21 cellular contexts compared by ENCODE assay signal in genomic region chr2:65608966-65609365, GRCh38.
DNase-seq lines count a peak whose midpoint lies in the region; ATAC-seq, FAIRE-seq and TF ChIP-seq lines count a peak whose summit lies in the region.
"Had no signal": no experiment of that assay in that cellular context is flagged by ENCODE, and none has a peak within 500 bp of the region (broad histone marks: within the 10 kb centered on the region; RNA-seq: fewer than 3 reads in every experiment).

No MANE protein-coding gene starts in this region.

- WGBS in SK-N-SH (ENCODE audit: low lambda C conversion rate) = 73% methylated on average over 11 of the region's 13 CpGs
- WGBS in small intestine, 3 donors = 70 to 78% (median 74%) methylated on average over 13 of the region's 13 CpGs

- H3K9me3 ChIP-seq in BLaER1 (no peaks in the 10 kb centered on the region), SK-N-SH (no peaks in the 10 kb centered on the region), small intestine (ENCODE audit: control insufficient read depth, low read depth) (no peaks in the 10 kb centered on the region)

- H3K9ac ChIP-seq in BLaER1 (no peak overlapping the region), SK-N-SH (no peak overlapping the region)

- no peak for TF ChIP-seq EP300 in SK-N-SH (IDR thresholded peaks at IDR 0.05; ENCODE audit: borderline replicate concordance in 1 of 2, low read depth in 1 of 2, low read length in 1 of 2)

- no peak for ATAC-seq in stimulated activated naive B cell treated with anti-CD40 and anti-IgM and Interleukin-4, amounts not matched to agents 10 μg/mL and 1 μg/mL and 100 μg/mL, for 72 hours (replicated peaks)
- no peak for ATAC-seq in GM21723 (IDR thresholded peaks at IDR 0.05; ENCODE audit: unreplicated experiment)

- H3K4me3 Mint-ChIP-seq in neural crest cell = peak overlapping the region; percentile 29
- no peak overlapping the region for H3K4me3 Mint-ChIP-seq in stimulated activated naive B cell treated with anti-CD40 and anti-IgM and Interleukin-4, amounts not matched to agents 10 μg/mL and 1 μg/mL and 100 μg/mL, for 72 hours
- H3K4me3 Mint-ChIP-seq: CD4-positive, CD25-positive, alpha-beta regulatory T cell; H9; HFFc6 had no signal

- peaks cover 2% of the 10 kb centered on the region for H3K9me3 Mint-ChIP-seq in neural crest cell
- H3K9me3 Mint-ChIP-seq in stimulated activated naive B cell treated with anti-CD40 and anti-IgM and Interleukin-4, amounts not matched to agents 10 μg/mL and 1 μg/mL and 100 μg/mL, for 72 hours = peaks cover 0 to 2% of the 10 kb centered on the region in 2 donors
- H3K9me3 Mint-ChIP-seq: CD4-positive, CD25-positive, alpha-beta regulatory T cell; HFFc6 had no signal

- no peaks in the 10 kb centered on the region for H3K9me2 ChIP-seq in SK-N-SH

- H3K4me2 ChIP-seq in BLaER1 (peak overlapping the region; percentile 4; the same call in 1 of the 2 replicates), SK-N-SH (no peak overlapping the region)
- H3K4me2 ChIP-seq: PC-9 had no signal

- no peak overlapping the region for H2AFZ ChIP-seq in SK-N-SH (ENCODE audit: low read depth)
- H2AFZ ChIP-seq: PC-9 had no signal

- no peak for FAIRE-seq in small intestine (lab: Jason Lieb, UNC)

- TF ChIP-seq CTCF in coronary artery (IDR thresholded peaks at IDR 0.05) (no peak), neural crest cell (conservative IDR thresholded peaks at IDR 0.05) (no peak), SK-N-SH (IDR thresholded peaks at IDR 0.05) (no peak)

- peaks cover 30% of the 10 kb centered on the region for H3K4me1 Mint-ChIP-seq in neural crest cell
- peaks cover 48 to 76% of the 10 kb centered on the region in 2 donors for H3K4me1 Mint-ChIP-seq in stimulated activated naive B cell treated with anti-CD40 and anti-IgM and Interleukin-4, amounts not matched to agents 10 μg/mL and 1 μg/mL and 100 μg/mL, for 72 hours

- peaks cover 55% of the 10 kb centered on the region for H3K4me1 ChIP-seq in BLaER1
- H3K4me1 ChIP-seq in SK-N-SH (ENCODE audit: control insufficient read depth in 1 of 2, insufficient read depth in 2 of 2, low read depth in 1 of 2, low read length in 1 of 2) = no peaks in the 10 kb centered on the region
- H3K4me1 ChIP-seq in small intestine (ENCODE audit: control insufficient read depth in 2 of 2, insufficient read depth in 1 of 2, low read depth in 1 of 2, low read length in 1 of 2) = no peaks in the 10 kb centered on the region

- POLR2A ChIA-PET in SK-N-SH (lab: Yijun Ruan, JAX) = no interaction called here

- TF ChIP-seq RAD21 in SK-N-SH (IDR thresholded peaks at IDR 0.05; ENCODE audit: low read length) = no peak

- peaks cover 11% of the 10 kb centered on the region for H3K27me3 Mint-ChIP-seq in neural crest cell (ENCODE audit: low read depth)
- no peaks in the 10 kb centered on the region for H3K27me3 Mint-ChIP-seq in stimulated activated naive B cell treated with anti-CD40 and anti-IgM and Interleukin-4, amounts not matched to agents 10 μg/mL and 1 μg/mL and 100 μg/mL, for 72 hours

- CTCF ChIA-PET in SK-N-SH (lab: Yijun Ruan, JAX) = no interaction called here

- H3K79me2 ChIP-seq in SK-N-SH (ENCODE audit: insufficient read depth) = no peaks in the 10 kb centered on the region

- H3K4me3 ChIP-seq in BLaER1 (no peak overlapping the region), coronary artery (peak overlapping the region; percentile 48), SK-N-SH (ENCODE audit: low read depth in 2 of 2, low read length in 1 of 2) (no peak overlapping the region), small intestine (ENCODE audit: low read depth in 1 of 2, low read length in 2 of 2) (no peak overlapping the region)
- H3K4me3 ChIP-seq: PC-9 had no signal

- H3F3A ChIP-seq in SK-N-SH (replicated peaks; ENCODE audit: insufficient read depth) = peaks cover under 1% of the 10 kb centered on the region

- no peaks in the 10 kb centered on the region for H3K36me3 Mint-ChIP-seq in neural crest cell (ENCODE audit: low read depth)
- H3K36me3 Mint-ChIP-seq in stimulated activated naive B cell treated with anti-CD40 and anti-IgM and Interleukin-4, amounts not matched to agents 10 μg/mL and 1 μg/mL and 100 μg/mL, for 72 hours = peaks cover 0 to 6% of the 10 kb centered on the region in 2 donors
- H3K36me3 Mint-ChIP-seq: CD4-positive, CD25-positive, alpha-beta regulatory T cell had no signal

- no peaks in the 10 kb centered on the region for H3K36me3 ChIP-seq in BLaER1
- H3K36me3 ChIP-seq in SK-N-SH (replicated peaks in 1 of 2; ENCODE audit: control insufficient read depth in 1 of 2, insufficient read depth in 2 of 2, low read length in 1 of 2) = no peaks in the 10 kb centered on the region
- H3K36me3 ChIP-seq in small intestine (ENCODE audit: control insufficient read depth in 2 of 2, insufficient read depth in 2 of 2, low read length in 2 of 2) = no peaks in the 10 kb centered on the region

- no peak for DNase-seq in coronary artery (ENCODE audit: low spot score)
- no peak for DNase-seq in neural crest cell (ENCODE audit: low read depth, low spot score)
- DNase-seq in stimulated activated naive B cell treated with anti-CD40 and anti-IgM and Interleukin-4, amounts not matched to agents 10 μg/mL and 1 μg/mL and 100 μg/mL, for 72 hours = no peak
- no peak for DNase-seq in SK-N-SH
- no peak for DNase-seq in NCI-H524 (lab: John Stamatoyannopoulos, UW)
- DNase-seq in small intestine = no peak
- DNase-seq: AML-193; CD4-positive, CD25-positive, alpha-beta regulatory T cell; EL; GF-D8; H9; HFFc6; Karpas-422; NCI-H1694 treated with DMSO at 0.1 percent for 48 hours; NCI-H2081 treated with DMSO at 0.1 percent for 48 hours; NCI-H526 treated with DMSO at 0.1 percent for 48 hours; PC-9; RPMI8226; SHP77 had no signal

- H3K27ac Mint-ChIP-seq in neural crest cell (ENCODE audit: unreplicated experiment) = no peak overlapping the region
- peak overlapping the region; percentile 87 for H3K27ac Mint-ChIP-seq in stimulated activated naive B cell treated with anti-CD40 and anti-IgM and Interleukin-4, amounts not matched to agents 10 μg/mL and 1 μg/mL and 100 μg/mL, for 72 hours
- H3K27ac Mint-ChIP-seq: CD4-positive, CD25-positive, alpha-beta regulatory T cell; HFFc6 had no signal

- H4K20me1 ChIP-seq in BLaER1 (no peaks in the 10 kb centered on the region), SK-N-SH (ENCODE audit: insufficient read depth) (no peaks in the 10 kb centered on the region)

- H3K27me3 ChIP-seq in BLaER1 (no peaks in the 10 kb centered on the region), SK-N-SH (ENCODE audit: insufficient read depth) (no peaks in the 10 kb centered on the region), small intestine (ENCODE audit: control insufficient read depth in 2 of 2, insufficient read depth in 2 of 2, low read length in 2 of 2) (no peaks in the 10 kb centered on the region)

- H3K27ac ChIP-seq in BLaER1 (no peak overlapping the region), coronary artery (peak overlapping the region; percentile 71 to 89), SK-N-SH (ENCODE audit: low read depth in 2 of 2, low read length in 1 of 2) (no peak overlapping the region), small intestine (ENCODE audit: low read depth in 1 of 2, low read length in 1 of 2) (no peak overlapping the region)
- H3K27ac ChIP-seq: PC-9 had no signal

TF ChIP-seq in SK-N-SH, 30 proteins besides CTCF, POLR2A, EP300 and RAD21 (continues in another document):
- TF ChIP-seq YY1 (IDR thresholded peaks at IDR 0.05; ENCODE audit: low read depth) = no peak
- no peak for TF ChIP-seq IRF3 (IDR thresholded peaks at IDR 0.05; ENCODE audit: low read depth, low read length)
- TF ChIP-seq MAX (IDR thresholded peaks at IDR 0.05; ENCODE audit: low read depth) = no peak
- TF ChIP-seq ELF1 (IDR thresholded peaks at IDR 0.05) = no peak
- no peak for TF ChIP-seq GABPA (IDR thresholded peaks at IDR 0.05; ENCODE audit: low read depth)
- no peak for TF ChIP-seq PBX3 (IDR thresholded peaks at IDR 0.05)
- TF ChIP-seq MEF2A (IDR thresholded peaks at IDR 0.05; ENCODE audit: borderline replicate concordance, low read depth) = no peak
- no peak for TF ChIP-seq RFX5 (IDR thresholded peaks at IDR 0.05; ENCODE audit: low read length)
- TF ChIP-seq RCOR1 (IDR thresholded peaks at IDR 0.05; ENCODE audit: low read length) = no peak

Comparison
In these comparisons a context has a peak if more than half of its experiments do, and no peak if none do; other contexts are left out.
1. H3K27ac ChIP-seq: peak in coronary artery (2 of 2); none in BLaER1 (single experiment), SK-N-SH (0 of 2) and small intestine (0 of 2).